Comparison of ENCODE assay signal across 17 cellular contexts in the genomic region with DNA sequence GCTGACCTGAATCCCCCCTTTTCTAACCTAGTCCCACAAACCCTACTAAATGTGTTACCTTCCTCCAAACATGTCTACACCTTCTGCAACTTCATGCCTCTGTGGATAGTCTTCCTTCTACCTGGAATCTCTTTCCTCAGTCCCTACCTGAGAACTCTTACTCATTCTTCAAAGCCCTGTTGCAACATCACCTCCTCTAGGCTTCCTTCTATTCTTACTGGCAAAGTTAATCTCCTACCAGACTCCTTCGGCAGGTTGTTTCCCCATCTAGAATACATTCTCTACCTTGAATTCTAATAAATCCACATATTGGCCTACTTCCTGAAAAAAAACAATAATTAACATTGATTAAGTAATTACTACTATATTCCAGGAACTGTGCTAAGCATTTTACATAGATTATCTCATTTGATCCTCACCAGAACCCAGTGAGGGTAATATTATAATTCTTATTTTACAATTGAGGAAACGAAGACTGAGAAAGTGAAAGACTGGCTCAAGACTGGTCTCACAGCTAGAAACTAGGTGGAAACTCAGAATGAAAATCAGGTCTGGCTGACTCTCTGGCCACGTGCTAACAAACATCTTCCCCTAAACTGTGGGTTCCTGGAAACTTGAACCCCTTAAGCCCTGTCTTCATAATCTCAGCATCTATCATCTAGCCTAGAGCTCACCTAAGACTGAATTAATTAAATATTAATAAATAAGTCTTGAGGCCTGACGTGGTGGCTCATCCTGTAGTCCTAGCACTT. TPM values are rescaled to one million over a fixed set of nuclear protein-coding genes. Genes with fewer than 3 reads are reported as not detected.
DNase-seq lines count a peak whose midpoint lies in the region; ATAC-seq, FAIRE-seq and TF ChIP-seq lines count a peak whose summit lies in the region.
"Had no signal": no experiment of that assay in that cellular context is flagged by ENCODE, and none has a peak within 500 bp of the region (broad histone marks: within the 10 kb centered on the region; RNA-seq: fewer than 3 reads in every experiment).

No MANE protein-coding gene starts in this region.

- no peaks in the 10 kb centered on the region for H3K9me3 Mint-ChIP-seq in activated CD4-positive, alpha-beta T cell treated with anti-CD3 and anti-CD28 coated beads, Interleukin-2, amount 10 ng/mL, durations not matched to agents 24 days and 14 days
- no peaks in the 10 kb centered on the region for H3K9me3 Mint-ChIP-seq in activated T-helper 17 cell treated with anti-CD3 and anti-CD28 coated beads, Interleukin-2, amount 50 U/mL, for 72 hours
- H3K9me3 Mint-ChIP-seq in nephron: no peaks in the 10 kb centered on the region
- H3K9me3 Mint-ChIP-seq: brain had no signal

- H3K27ac Mint-ChIP-seq in activated CD4-positive, alpha-beta T cell treated with anti-CD3 and anti-CD28 coated beads, Interleukin-2, amount 10 ng/mL, durations not matched to agents 24 days and 14 days: peak overlapping the region; percentile 64
- peak overlapping the region; percentile 58 for H3K27ac Mint-ChIP-seq in activated T-helper 17 cell treated with anti-CD3 and anti-CD28 coated beads, Interleukin-2, amount 50 U/mL, for 72 hours
- peak overlapping the region; percentile 21 to 63 (median 56) for H3K27ac Mint-ChIP-seq in nephron
- H3K27ac Mint-ChIP-seq: T-helper 17 cell had no signal

- TF ChIP-seq CTCF in nephron (IDR thresholded peaks at IDR 0.05; ENCODE audit: unreplicated experiment in 3 of 3): no peak

- H3K27me3 Mint-ChIP-seq in activated CD4-positive, alpha-beta T cell treated with anti-CD3 and anti-CD28 coated beads, Interleukin-2, amount 10 ng/mL, durations not matched to agents 24 days and 14 days: no peaks in the 10 kb centered on the region
- no peaks in the 10 kb centered on the region for H3K27me3 Mint-ChIP-seq in activated T-helper 17 cell treated with anti-CD3 and anti-CD28 coated beads, Interleukin-2, amount 50 U/mL, for 72 hours
- H3K27me3 Mint-ChIP-seq in nephron (ENCODE audit: low read depth): no peaks in the 10 kb centered on the region
- H3K27me3 Mint-ChIP-seq: T-helper 17 cell had no signal

- peaks cover 4% of the 10 kb centered on the region for H3K36me3 Mint-ChIP-seq in activated CD4-positive, alpha-beta T cell treated with anti-CD3 and anti-CD28 coated beads, Interleukin-2, amount 10 ng/mL, durations not matched to agents 24 days and 14 days (ENCODE audit: low read depth)
- H3K36me3 Mint-ChIP-seq in activated T-helper 17 cell treated with anti-CD3 and anti-CD28 coated beads, Interleukin-2, amount 50 U/mL, for 72 hours (ENCODE audit: low read depth): peaks cover 12% of the 10 kb centered on the region
- H3K36me3 Mint-ChIP-seq in nephron (ENCODE audit: low read depth): no peaks in the 10 kb centered on the region
- H3K36me3 Mint-ChIP-seq: brain had no signal

- peaks cover 28% of the 10 kb centered on the region for H3K4me1 Mint-ChIP-seq in activated CD4-positive, alpha-beta T cell treated with anti-CD3 and anti-CD28 coated beads, Interleukin-2, amount 10 ng/mL, durations not matched to agents 24 days and 14 days
- H3K4me1 Mint-ChIP-seq in activated T-helper 17 cell treated with anti-CD3 and anti-CD28 coated beads, Interleukin-2, amount 50 U/mL, for 72 hours: peaks cover 34% of the 10 kb centered on the region
- peaks cover 11% of the 10 kb centered on the region for H3K4me1 Mint-ChIP-seq in nephron

- ATAC-seq in activated T-helper 17 cell treated with anti-CD3 and anti-CD28 coated beads, Interleukin-2, amount 50 U/mL, for 72 hours (replicated peaks): no peak
- ATAC-seq: T-helper 17 cell had no signal

- FAIRE-seq in GM18507 (lab: Jason Lieb, UNC): peak; percentile 65

- intact Hi-C loops in activated CD4-positive, alpha-beta T cell treated with anti-CD3 and anti-CD28 coated beads, Interleukin-2, amount 10 ng/mL, durations not matched to agents 24 days and 14 days (cut with micrococcal nuclease): no loop called here

- no peak for DNase-seq in activated CD4-positive, alpha-beta T cell treated with anti-CD3 and anti-CD28 coated beads, Interleukin-2, amount 10 ng/mL, durations not matched to agents 24 days and 14 days
- no peak for DNase-seq in activated CD4-positive, alpha-beta T cell treated with anti-CD3 and anti-CD28 coated beads, Interleukin-2, amount 50 U/mL, for 1 hour
- no peak for DNase-seq in GM18507 (ENCODE audit: extremely low spot score, insufficient read length, low read depth)
- DNase-seq in LoVo (ENCODE audit: low spot score): no peak
- no peak for DNase-seq in GOT3 (lab: John Stamatoyannopoulos, UW)
- no peak for DNase-seq in AG20443 (ENCODE audit: low spot score)
- DNase-seq: activated gamma-delta T cell, Caco-2, GF-D8, MM.1S, NCI-H2107, retina, RPMI8226, T-helper 17 cell had no signal

- no peak overlapping the region for H3K4me3 Mint-ChIP-seq in activated CD4-positive, alpha-beta T cell treated with anti-CD3 and anti-CD28 coated beads, Interleukin-2, amount 10 ng/mL, durations not matched to agents 24 days and 14 days
- H3K4me3 Mint-ChIP-seq in activated T-helper 17 cell treated with anti-CD3 and anti-CD28 coated beads, Interleukin-2, amount 50 U/mL, for 72 hours: peak overlapping the region; percentile 9
- H3K4me3 Mint-ChIP-seq in nephron: no peak overlapping the region
- H3K4me3 Mint-ChIP-seq: T-helper 17 cell had no signal

RNA-seq across cellular contexts. Expression of a gene that starts 4.6 kb away (rescaled TPM):
- total RNA-seq in activated CD4-positive, alpha-beta T cell treated with anti-CD3 and anti-CD28 coated beads, Interleukin-2, amount 10 ng/mL, durations not matched to agents 24 days and 14 days: 252 and 258 TPM in 2 replicates
- 100 to 1,000 TPM; 179 to 429 TPM for total RNA-seq in activated T-helper 17 cell treated with anti-CD3 and anti-CD28 coated beads, Interleukin-2, amount 50 U/mL, for 72 hours

RNA-seq across cellular contexts. Expression of a gene that starts 30.2 kb away (rescaled TPM):
- 2.4 and 2.7 TPM in 2 replicates for total RNA-seq in activated CD4-positive, alpha-beta T cell treated with anti-CD3 and anti-CD28 coated beads, Interleukin-2, amount 10 ng/mL, durations not matched to agents 24 days and 14 days
- total RNA-seq in activated T-helper 17 cell treated with anti-CD3 and anti-CD28 coated beads, Interleukin-2, amount 50 U/mL, for 72 hours: 1 to 10 TPM; 2.5 to 6.1 TPM
